Comparison of ENCODE assay signal across 1 cellular context in genomic region chr7:27169658-27170493, GRCh38.
A peak's percentile ranks its signal among the peaks of the same experiment; 100 is the strongest.
TF ChIP-seq lines count a peak whose summit lies in the region.

No MANE protein-coding gene starts in this region.

TF ChIP-seq in HEK293, 187 proteins besides CTCF, POLR2A, EP300 and RAD21 (continued from another document and continues in another):
- TF ChIP-seq REST (tag by site-specific recombination; IDR thresholded peaks at IDR 0.05): no peak
- no peak for TF ChIP-seq ZNF114 (tag by site-specific recombination; IDR thresholded peaks at IDR 0.05)
- peak; percentile 65; the same call in 1 of the 2 replicates for TF ChIP-seq BCL11A (tag by site-specific recombination; IDR thresholded peaks at IDR 0.05; ENCODE audit: low read depth)
- peak; percentile 96 for TF ChIP-seq PATZ1 (tag by site-specific recombination; IDR thresholded peaks at IDR 0.05)
- no peak for TF ChIP-seq SETDB1 (IDR thresholded peaks at IDR 0.05; ENCODE audit: insufficient read length, low read length)
- TF ChIP-seq ZNF341 (tag by site-specific recombination; IDR thresholded peaks at IDR 0.05; ENCODE audit: low read depth): no peak
- no peak for TF ChIP-seq ZBTB21 (tag by site-specific recombination; IDR thresholded peaks at IDR 0.05)
- no peak for TF ChIP-seq ZNF148 (tag by site-specific recombination; IDR thresholded peaks at IDR 0.05; ENCODE audit: borderline replicate concordance)
- no peak for TF ChIP-seq AEBP2 (tag by site-specific recombination; IDR thresholded peaks at IDR 0.05; ENCODE audit: borderline replicate concordance)
- TF ChIP-seq ZIC2 (tag by site-specific recombination; IDR thresholded peaks at IDR 0.05): no peak
- TF ChIP-seq TCF7L2 (IDR thresholded peaks at IDR 0.05; ENCODE audit: borderline replicate concordance, low read depth, low read length): peak; percentile 64
- no peak for TF ChIP-seq ZNF513 (tag by site-specific recombination; IDR thresholded peaks at IDR 0.05)
- no peak for TF ChIP-seq ZNF174 (tag by site-specific recombination; IDR thresholded peaks at IDR 0.05)
- no peak for TF ChIP-seq ZNF133 (tag by site-specific recombination; IDR thresholded peaks at IDR 0.05)
- no peak for TF ChIP-seq ZNF324 (tag by site-specific recombination; IDR thresholded peaks at IDR 0.05)
- no peak for TF ChIP-seq ZBTB20 (tag by site-specific recombination; IDR thresholded peaks at IDR 0.05)
- TF ChIP-seq MZF1 (tag by site-specific recombination; IDR thresholded peaks at IDR 0.05; ENCODE audit: borderline replicate concordance): no peak
- TF ChIP-seq PRDM4 (tag by site-specific recombination; IDR thresholded peaks at IDR 0.05): no peak; the same call in 1 of the 2 replicates
- no peak for TF ChIP-seq ZNF280C (tag by site-specific recombination; IDR thresholded peaks at IDR 0.05)
- no peak for TF ChIP-seq ZNF391 (tag by site-specific recombination; IDR thresholded peaks at IDR 0.05; ENCODE audit: borderline replicate concordance, low read depth)
- 0 out of 2 replicates have a peak, but pooled peaks have one; percentile 26 for TF ChIP-seq KLF17 (tag by site-specific recombination; IDR thresholded peaks at IDR 0.05)
- peak; percentile 20; the same call in 1 of the 2 replicates for TF ChIP-seq ZNF843 (tag by site-specific recombination; IDR thresholded peaks at IDR 0.05)
- peak; percentile 56; the same call in 1 of the 2 replicates for TF ChIP-seq ZFP69B (tag by site-specific recombination; IDR thresholded peaks at IDR 0.05)
- TF ChIP-seq ZXDB (tag by site-specific recombination; IDR thresholded peaks at IDR 0.05): no peak
- TF ChIP-seq ZNF37A (tag by site-specific recombination; IDR thresholded peaks at IDR 0.05): no peak
- no peak for TF ChIP-seq ZNF23 (tag by site-specific recombination; IDR thresholded peaks at IDR 0.05; ENCODE audit: borderline replicate concordance)
- TF ChIP-seq ZFP3 (tag by site-specific recombination; IDR thresholded peaks at IDR 0.05; ENCODE audit: low read depth): no peak
- TF ChIP-seq ZNF394 (tag by site-specific recombination; IDR thresholded peaks at IDR 0.05; ENCODE audit: borderline replicate concordance): no peak
- TF ChIP-seq ZNF624 (tag by site-specific recombination; IDR thresholded peaks at IDR 0.05): no peak
- TF ChIP-seq GLIS1 (tag by site-specific recombination; IDR thresholded peaks at IDR 0.05): peak; percentile 72
- TF ChIP-seq PBX3 (CRISPR knock-in tag; IDR thresholded peaks at IDR 0.05): no peak
- no peak for TF ChIP-seq ZNF510 (tag by site-specific recombination; IDR thresholded peaks at IDR 0.05; ENCODE audit: insufficient replicate concordance)
- TF ChIP-seq ZNF600 (tag by site-specific recombination; IDR thresholded peaks at IDR 0.05): no peak
- no peak for TF ChIP-seq TRIM28 (IDR thresholded peaks at IDR 0.05; ENCODE audit: borderline replicate concordance, low read length)
- no peak for TF ChIP-seq ZBTB1 (tag by site-specific recombination; IDR thresholded peaks at IDR 0.05)
- TF ChIP-seq ZNF585B (tag by site-specific recombination; IDR thresholded peaks at IDR 0.05): no peak
- no peak for TF ChIP-seq ZNF274 (IDR thresholded peaks at IDR 0.05; ENCODE audit: low read length)
- no peak for TF ChIP-seq ZNF274 (tag by site-specific recombination; IDR thresholded peaks at IDR 0.05; ENCODE audit: borderline replicate concordance)
- no peak for TF ChIP-seq ZNF138 (tag by site-specific recombination; IDR thresholded peaks at IDR 0.05; ENCODE audit: borderline replicate concordance)
- TF ChIP-seq ZNF558 (tag by site-specific recombination; IDR thresholded peaks at IDR 0.05): no peak
- TF ChIP-seq ZNF366 (tag by site-specific recombination; conservative IDR thresholded peaks at IDR 0.05): peak; percentile 70
- TF ChIP-seq ZNF350 (tag by site-specific recombination; IDR thresholded peaks at IDR 0.05): no peak
- TF ChIP-seq ZNF302 (tag by site-specific recombination; IDR thresholded peaks at IDR 0.05; ENCODE audit: low read depth): no peak
